ENCODE assay signal across 19 cellular contexts in the genomic region with DNA sequence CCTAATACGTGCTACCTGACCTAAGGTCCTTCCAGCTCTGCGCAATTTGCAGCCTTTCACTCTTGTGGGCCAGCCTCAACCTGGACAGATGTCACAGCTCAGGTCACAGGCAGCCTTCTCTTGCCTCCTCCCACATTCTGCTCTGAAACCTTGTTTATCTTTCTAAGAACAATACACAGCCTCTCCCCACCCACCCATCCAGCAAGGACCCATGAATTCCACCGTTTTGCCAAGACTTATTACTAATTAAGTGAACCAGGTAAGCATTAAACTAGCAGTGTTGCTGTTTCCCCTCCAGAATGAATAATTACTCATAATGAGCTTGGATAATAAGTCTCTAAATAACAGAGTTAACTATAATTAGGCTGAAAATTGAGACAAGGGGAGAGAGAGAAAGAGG. TPM values are rescaled to one million over a fixed set of nuclear protein-coding genes. Genes with fewer than 3 reads are reported as not detected.
DNase-seq lines count a peak whose midpoint lies in the region; ATAC-seq, FAIRE-seq and TF ChIP-seq lines count a peak whose summit lies in the region.
"Had no signal": no experiment of that assay in that cellular context is flagged by ENCODE, and none has a peak within 500 bp of the region (broad histone marks: within the 10 kb centered on the region; RNA-seq: fewer than 3 reads in every experiment).

No MANE protein-coding gene starts in this region.

- POLR2A ChIA-PET in K562 (lab: Yijun Ruan, JAX), result interaction anchor here (1.0 to 1.9 kb wide), 3 partner anchors 13 to 20 kb away, joined by 3 to 6 read pairs (median 4); no protein-coding TSS in a partner anchor

- ATAC-seq in K562, result peak; percentile 67

- H3K27me3 ChIP-seq in K562 (ENCODE audit: control insufficient read depth in 2 of 2, insufficient read depth in 2 of 2, low read length in 2 of 2) (peaks cover 0 to under 1% of the 10 kb centered on the region in 2 experiments; a peak in 1 of 5 replicates), testis (no peaks in the 10 kb centered on the region)

- WGBS in K562 (ENCODE audit: insufficient coverage, low coverage, missing lambda C conversion rate), result 2% methylated on average over 3 of the region's 3 CpGs
- 24 to 27% methylated on average over 3 of the region's 3 CpGs for WGBS in testis, 2 donors

- TF ChIP-seq RAD21 in K562 (CRISPR knock-in tag; conservative IDR thresholded peaks at IDR 0.05 in 1 of 2, IDR thresholded peaks at IDR 0.05 in 1 of 2), result no peak

- CTCF ChIA-PET in K562 (lab: Yijun Ruan, JAX; ENCODE audit: low intra/inter-chr PET ratio), result no interaction called here

- H3K9me3 ChIP-seq in K562 (replicated peaks; ENCODE audit: control insufficient read depth, insufficient read depth, low read depth, low read length) (no peaks in the 10 kb centered on the region), testis (no peaks in the 10 kb centered on the region)

- DNase-seq in NCI-H146 (lab: John Stamatoyannopoulos, UW), result peak; percentile 11
- DNase-seq in NCI-H146 treated with DMSO at 0.1 percent for 48 hours (lab: John Stamatoyannopoulos, UW; ENCODE audit: unreplicated experiment), result no peak
- peak in 2 of 4 experiments; percentile 45 to 69 for DNase-seq in K562 (ENCODE audit: extremely low read depth in 1 of 4, low spot score in 3 of 4)
- peak; percentile 15 for DNase-seq in nephron progenitor cell
- peak; percentile 57 for DNase-seq in testis
- no peak for DNase-seq in endothelial cell (ENCODE audit: low spot score)
- no peak for DNase-seq in DMS153 (lab: John Stamatoyannopoulos, UW)
- no peak for DNase-seq in GM12892 (ENCODE audit: insufficient read length)
- DNase-seq: CD4-positive, alpha-beta memory T cell; GDM1; H7; NCI-H2029; NCI-H510A treated with DMSO at 0.1 percent for 48 hours; NK-92 treated with Interleukin-12 subunit alpha and Interleukin-12 subunit beta, amount 100 ng/mL, for 24 hours; RPMI8226 had no signal

- peaks cover 51% of the 10 kb centered on the region for H3K4me1 Mint-ChIP-seq in nephron progenitor cell
- peaks cover 12% of the 10 kb centered on the region for H3K4me1 Mint-ChIP-seq in endothelial cell (ENCODE audit: unreplicated experiment)
- H3K4me1 Mint-ChIP-seq: CD4-positive, alpha-beta memory T cell; IgD-negative memory B cell had no signal

- FAIRE-seq in K562 (lab: Jason Lieb, UNC) (peak; percentile 19), GM12892 (lab: Jason Lieb, UNC) (no peak)
- FAIRE-seq: GM12891, HTR-8/SVneo had no signal

- H3K27me3 Mint-ChIP-seq in nephron progenitor cell (ENCODE audit: low read depth, poor library complexity) (peaks cover 8% of the 10 kb centered on the region), endothelial cell (ENCODE audit: unreplicated experiment) (peaks cover 32% of the 10 kb centered on the region)

- no peaks in the 10 kb centered on the region for H3K9me1 ChIP-seq in K562 (ENCODE audit: control insufficient read depth, insufficient read depth, low read length)

- TF ChIP-seq CTCF in K562 (IDR thresholded peaks at IDR 0.05 in 2 of 3, conservative IDR thresholded peaks at IDR 0.05 in 1 of 3; ENCODE audit: insufficient read depth in 2 of 3, low read depth in 1 of 3, low read length in 3 of 3) (no peak), nephron progenitor cell (IDR thresholded peaks at IDR 0.05) (no peak), testis (IDR thresholded peaks at IDR 0.05) (no peak), endothelial cell (IDR thresholded peaks at IDR 0.05; ENCODE audit: unreplicated experiment) (no peak)

- H3K36me3 Mint-ChIP-seq in nephron progenitor cell (ENCODE audit: low read depth) (no peaks in the 10 kb centered on the region), endothelial cell (ENCODE audit: low read depth, unreplicated experiment) (no peaks in the 10 kb centered on the region)
- H3K36me3 Mint-ChIP-seq: CD4-positive, alpha-beta memory T cell; IgD-negative memory B cell had no signal

- H3K9me3 Mint-ChIP-seq in nephron progenitor cell (peaks cover 1% of the 10 kb centered on the region), endothelial cell (ENCODE audit: unreplicated experiment) (no peaks in the 10 kb centered on the region)
- H3K9me3 Mint-ChIP-seq: CD4-positive, alpha-beta memory T cell; IgD-negative memory B cell had no signal

- H3K4me3 Mint-ChIP-seq in nephron progenitor cell (peak overlapping the region; percentile 44), endothelial cell (ENCODE audit: unreplicated experiment) (no peak overlapping the region)
- H3K4me3 Mint-ChIP-seq: CD4-positive, alpha-beta memory T cell; IgD-negative memory B cell had no signal

- in situ Hi-C loops in K562 (cut with MboI), result no loop called here

- intact Hi-C loops in K562 (cut with micrococcal nuclease) (loop anchor here (5.0 kb wide), 3 partner anchors 43 to 218 kb away; no protein-coding TSS in a partner anchor), testis (cut with DNase I; ENCODE audit: low total_unique reads) (no loop called here)

- H3K27ac Mint-ChIP-seq in nephron progenitor cell (peak overlapping the region; percentile 21), endothelial cell (ENCODE audit: unreplicated experiment) (no peak overlapping the region)
- H3K27ac Mint-ChIP-seq: CD4-positive, alpha-beta memory T cell; IgD-negative memory B cell had no signal

- H3K9ac ChIP-seq in K562 (ENCODE audit: insufficient read depth in 1 of 2, low read depth in 2 of 2, low read length in 2 of 2), result no peak overlapping the region

- TF ChIP-seq POLR2A in K562 (conservative IDR thresholded peaks at IDR 0.05) (no peak), testis (IDR thresholded peaks at IDR 0.05) (no peak), GM12892 (IDR thresholded peaks at IDR 0.05; ENCODE audit: low read depth, low read length) (no peak)

- no peaks in the 10 kb centered on the region for H4K20me1 ChIP-seq in K562 (replicated peaks; ENCODE audit: control insufficient read depth, insufficient read depth, low read length)

- no TSS peak for BruUV-seq in K562 (replicated peaks; lab: Mats Ljungman, UMichigan)

- H3K79me2 ChIP-seq in K562 (ENCODE audit: control insufficient read depth, insufficient read depth, low read length), result no peaks in the 10 kb centered on the region

- TF ChIP-seq EP300 in K562 (IDR thresholded peaks at IDR 0.05; ENCODE audit: low read length), result no peak

- H3K4me2 ChIP-seq in K562 (ENCODE audit: insufficient read depth, low read length), result peak overlapping the region; percentile 26; the same call in 1 of the 2 replicates

- H3K27ac ChIP-seq in K562 (ENCODE audit: extremely low read depth, low read depth, low read length), result no peak overlapping the region
- peak overlapping the region; percentile 26 to 59 for H3K27ac ChIP-seq in testis

- H2AFZ ChIP-seq in K562 (ENCODE audit: low read depth, low read length), result peak overlapping the region; percentile 81

- H3K4me3 ChIP-seq in K562 (no peak overlapping the region), testis (no peak overlapping the region)

- H3K36me3 ChIP-seq in K562 (ENCODE audit: control insufficient read depth, insufficient read depth, low read length) (no peaks in the 10 kb centered on the region), testis (ENCODE audit: low read depth, missing control alignments) (no peaks in the 10 kb centered on the region)

- H3K4me1 ChIP-seq in K562 (replicated peaks in 1 of 2; ENCODE audit: control insufficient read depth in 2 of 2, insufficient read depth in 2 of 2, low read length in 2 of 2), result peaks cover 17 to 22% of the 10 kb centered on the region in 2 experiments
- H3K4me1 ChIP-seq in testis, result peaks cover 17% of the 10 kb centered on the region

TF ChIP-seq in K562, 482 proteins besides CTCF, POLR2A, EP300 and RAD21 (continues in another document):
- TF ChIP-seq CSDE1 (IDR thresholded peaks at IDR 0.05) (no peak), CBFA2T3 (IDR thresholded peaks at IDR 0.05) (peak; percentile 16; the same call in 1 of the 2 replicates), FOXA3 (CRISPR knock-in tag; conservative IDR thresholded peaks at IDR 0.05 in 1 of 2, IDR thresholded peaks at IDR 0.05 in 1 of 2) (peak in 1 of 2 experiments; percentile 72; a peak in 1 of 4 replicates), EHMT2 (IDR thresholded peaks at IDR 0.05) (peak; percentile 80), CTBP1 (IDR thresholded peaks at IDR 0.05; ENCODE audit: borderline replicate concordance) (0 out of 2 replicates have a peak, but pooled peaks have one; percentile 22), ARID1B (IDR thresholded peaks at IDR 0.05) (0 out of 2 replicates have a peak, but pooled peaks have one; percentile 30)

RNA-seq across cellular contexts. Expression of a gene that starts 11.0 kb away (rescaled TPM):
- not detected in 2 replicates for total RNA-seq in K562 (2011; cell fraction: chromatin; rRNA removed; ENCODE audit: low replicate concordance)
- total RNA-seq in K562 (2011; cell fraction: nucleolus; rRNA removed), result not detected in 2 replicates
- not detected in 2 replicates for total RNA-seq in K562 (2011; cell fraction: nucleoplasm; rRNA removed)
- total RNA-seq in K562 (2014; rRNA removed) (not detected in 2 replicates), K562 (2014; rRNA removed; fragmentation: Illumina TruSeq; extraction: Trizol) (0.18 TPM in 1 of 2 replicates, not detected in the other), K562 (2015; rRNA removed; fragmentation: Illumina TruSeq; extraction: Trizol) (not detected in 2 replicates), K562 (2021) (not detected in 2 replicates), testis (1 to 10 TPM in 1 of 2 donors, under 1 TPM in 1; 0.94 to 1.5 TPM), endothelial cell (ENCODE audit: unreplicated experiment) (1.2 TPM)
- polyA plus RNA-seq in K562 (2011; rRNA removed) (0.21 and 0.27 TPM in 2 replicates), K562 (2014; fragmentation: Illumina TruSeq; extraction: Trizol) (not detected in 2 replicates), K562 (2014; fragmentation: Nextera tagmentation; extraction: Ambion mirVana) (under 1 TPM; 0.11 to 0.24 TPM), K562 (2014; rRNA removed) (0.33 and 0.78 TPM in 2 replicates), testis (ENCODE audit: insufficient read depth, low read depth, low replicate concordance) (4.0 TPM)
- 0.27 and 0.57 TPM in 2 replicates for polyA plus RNA-seq in K562 (2011; cell fraction: cytosol; rRNA removed)
- not detected in 2 replicates for polyA plus RNA-seq in K562 (2011; cell fraction: nucleus; rRNA removed)
- polyA plus RNA-seq in K562 (2012), result 0.16 TPM in 1 of 2 replicates, not detected in the other
- polyA minus RNA-seq in K562 (2011; rRNA and poly(A)+ RNA removed), result 0.27 TPM in 1 of 2 replicates, not detected in the other
- not detected in 2 replicates for polyA minus RNA-seq in K562 (2011; cell fraction: cytosol; rRNA and poly(A)+ RNA removed)
- polyA minus RNA-seq in K562 (2011; cell fraction: nucleus; rRNA and poly(A)+ RNA removed), result not detected in 2 replicates
- 5.4 TPM for polyA plus RNA-seq in GM12892 (2012; ENCODE audit: missing spikeins)
- total RNA-seq: CD4-positive, alpha-beta memory T cell had no signal
- polyA plus RNA-seq: BJ; CD4-positive, alpha-beta memory T cell; IgD-negative memory B cell had no signal

Comparison
In these comparisons a context has a peak if more than half of its experiments do, and no peak if none do; other contexts are left out.
1. DNase-seq: peak in NCI-H146 (single experiment), nephron progenitor cell (single experiment) and testis (single experiment); none in NCI-H146 treated with DMSO at 0.1 percent for 48 hours (single experiment), endothelial cell (single experiment), DMS153 (single experiment) and GM12892 (single experiment).